2 cellular contexts compared by ENCODE assay signal in the genomic region with DNA sequence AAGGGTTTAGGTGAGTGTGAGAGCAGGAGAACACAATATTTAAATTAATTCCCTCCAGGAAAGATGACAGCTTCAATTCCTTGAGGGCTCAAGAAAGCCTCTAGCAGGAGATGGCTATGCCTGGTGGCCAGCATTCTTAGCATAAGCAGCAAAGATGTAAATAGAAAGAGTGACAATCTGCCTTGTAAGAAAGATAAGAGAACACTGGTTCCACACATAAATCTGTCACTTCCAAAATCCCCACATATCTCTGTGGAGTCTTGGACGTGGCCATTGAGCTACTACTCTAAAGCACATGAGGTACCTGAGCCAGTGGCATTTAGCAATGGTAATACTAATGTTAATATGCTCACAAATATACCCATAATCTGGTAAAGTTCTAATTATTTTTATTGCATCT.
A peak's percentile ranks its signal among the peaks of the same experiment; 100 is the strongest.
TF ChIP-seq lines count a peak whose summit lies in the region.

No MANE protein-coding gene starts in this region.

TF ChIP-seq in GM23338, 12 proteins besides CTCF, POLR2A, EP300 and RAD21 (continued from another document):
- TF ChIP-seq, protein P1, sequence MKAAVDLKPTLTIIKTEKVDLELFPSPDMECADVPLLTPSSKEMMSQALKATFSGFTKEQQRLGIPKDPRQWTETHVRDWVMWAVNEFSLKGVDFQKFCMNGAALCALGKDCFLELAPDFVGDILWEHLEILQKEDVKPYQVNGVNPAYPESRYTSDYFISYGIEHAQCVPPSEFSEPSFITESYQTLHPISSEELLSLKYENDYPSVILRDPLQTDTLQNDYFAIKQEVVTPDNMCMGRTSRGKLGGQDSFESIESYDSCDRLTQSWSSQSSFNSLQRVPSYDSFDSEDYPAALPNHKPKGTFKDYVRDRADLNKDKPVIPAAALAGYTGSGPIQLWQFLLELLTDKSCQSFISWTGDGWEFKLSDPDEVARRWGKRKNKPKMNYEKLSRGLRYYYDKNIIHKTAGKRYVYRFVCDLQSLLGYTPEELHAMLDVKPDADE (IDR thresholded peaks at IDR 0.05) = no peak

TF ChIP-seq in K562, 482 proteins besides CTCF, POLR2A, EP300 and RAD21 (continued from another document and continues in another):
- TF ChIP-seq, protein P2, sequence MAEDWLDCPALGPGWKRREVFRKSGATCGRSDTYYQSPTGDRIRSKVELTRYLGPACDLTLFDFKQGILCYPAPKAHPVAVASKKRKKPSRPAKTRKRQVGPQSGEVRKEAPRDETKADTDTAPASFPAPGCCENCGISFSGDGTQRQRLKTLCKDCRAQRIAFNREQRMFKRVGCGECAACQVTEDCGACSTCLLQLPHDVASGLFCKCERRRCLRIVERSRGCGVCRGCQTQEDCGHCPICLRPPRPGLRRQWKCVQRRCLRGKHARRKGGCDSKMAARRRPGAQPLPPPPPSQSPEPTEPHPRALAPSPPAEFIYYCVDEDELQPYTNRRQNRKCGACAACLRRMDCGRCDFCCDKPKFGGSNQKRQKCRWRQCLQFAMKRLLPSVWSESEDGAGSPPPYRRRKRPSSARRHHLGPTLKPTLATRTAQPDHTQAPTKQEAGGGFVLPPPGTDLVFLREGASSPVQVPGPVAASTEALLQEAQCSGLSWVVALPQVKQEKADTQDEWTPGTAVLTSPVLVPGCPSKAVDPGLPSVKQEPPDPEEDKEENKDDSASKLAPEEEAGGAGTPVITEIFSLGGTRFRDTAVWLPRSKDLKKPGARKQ (CRISPR knock-in tag; IDR thresholded peaks at IDR 0.05) = no peak
- no peak for TF ChIP-seq HDAC2 (IDR thresholded peaks at IDR 0.05)
- no peak for TF ChIP-seq ZNF24 (IDR thresholded peaks at IDR 0.05)
- no peak for TF ChIP-seq KDM5B (IDR thresholded peaks at IDR 0.05; ENCODE audit: insufficient replicate concordance, low read depth, low read length)
- no peak for TF ChIP-seq CBFB (CRISPR knock-in tag; IDR thresholded peaks at IDR 0.05)
- TF ChIP-seq TAF1 (IDR thresholded peaks at IDR 0.05; ENCODE audit: control insufficient read depth, extremely low read depth, insufficient read depth, low read length, severe bottlenecking) = no peak
- no peak for TF ChIP-seq BRF1 (IDR thresholded peaks at IDR 0.05; ENCODE audit: borderline replicate concordance, extremely low read depth, insufficient read length)
- TF ChIP-seq, protein P3, sequence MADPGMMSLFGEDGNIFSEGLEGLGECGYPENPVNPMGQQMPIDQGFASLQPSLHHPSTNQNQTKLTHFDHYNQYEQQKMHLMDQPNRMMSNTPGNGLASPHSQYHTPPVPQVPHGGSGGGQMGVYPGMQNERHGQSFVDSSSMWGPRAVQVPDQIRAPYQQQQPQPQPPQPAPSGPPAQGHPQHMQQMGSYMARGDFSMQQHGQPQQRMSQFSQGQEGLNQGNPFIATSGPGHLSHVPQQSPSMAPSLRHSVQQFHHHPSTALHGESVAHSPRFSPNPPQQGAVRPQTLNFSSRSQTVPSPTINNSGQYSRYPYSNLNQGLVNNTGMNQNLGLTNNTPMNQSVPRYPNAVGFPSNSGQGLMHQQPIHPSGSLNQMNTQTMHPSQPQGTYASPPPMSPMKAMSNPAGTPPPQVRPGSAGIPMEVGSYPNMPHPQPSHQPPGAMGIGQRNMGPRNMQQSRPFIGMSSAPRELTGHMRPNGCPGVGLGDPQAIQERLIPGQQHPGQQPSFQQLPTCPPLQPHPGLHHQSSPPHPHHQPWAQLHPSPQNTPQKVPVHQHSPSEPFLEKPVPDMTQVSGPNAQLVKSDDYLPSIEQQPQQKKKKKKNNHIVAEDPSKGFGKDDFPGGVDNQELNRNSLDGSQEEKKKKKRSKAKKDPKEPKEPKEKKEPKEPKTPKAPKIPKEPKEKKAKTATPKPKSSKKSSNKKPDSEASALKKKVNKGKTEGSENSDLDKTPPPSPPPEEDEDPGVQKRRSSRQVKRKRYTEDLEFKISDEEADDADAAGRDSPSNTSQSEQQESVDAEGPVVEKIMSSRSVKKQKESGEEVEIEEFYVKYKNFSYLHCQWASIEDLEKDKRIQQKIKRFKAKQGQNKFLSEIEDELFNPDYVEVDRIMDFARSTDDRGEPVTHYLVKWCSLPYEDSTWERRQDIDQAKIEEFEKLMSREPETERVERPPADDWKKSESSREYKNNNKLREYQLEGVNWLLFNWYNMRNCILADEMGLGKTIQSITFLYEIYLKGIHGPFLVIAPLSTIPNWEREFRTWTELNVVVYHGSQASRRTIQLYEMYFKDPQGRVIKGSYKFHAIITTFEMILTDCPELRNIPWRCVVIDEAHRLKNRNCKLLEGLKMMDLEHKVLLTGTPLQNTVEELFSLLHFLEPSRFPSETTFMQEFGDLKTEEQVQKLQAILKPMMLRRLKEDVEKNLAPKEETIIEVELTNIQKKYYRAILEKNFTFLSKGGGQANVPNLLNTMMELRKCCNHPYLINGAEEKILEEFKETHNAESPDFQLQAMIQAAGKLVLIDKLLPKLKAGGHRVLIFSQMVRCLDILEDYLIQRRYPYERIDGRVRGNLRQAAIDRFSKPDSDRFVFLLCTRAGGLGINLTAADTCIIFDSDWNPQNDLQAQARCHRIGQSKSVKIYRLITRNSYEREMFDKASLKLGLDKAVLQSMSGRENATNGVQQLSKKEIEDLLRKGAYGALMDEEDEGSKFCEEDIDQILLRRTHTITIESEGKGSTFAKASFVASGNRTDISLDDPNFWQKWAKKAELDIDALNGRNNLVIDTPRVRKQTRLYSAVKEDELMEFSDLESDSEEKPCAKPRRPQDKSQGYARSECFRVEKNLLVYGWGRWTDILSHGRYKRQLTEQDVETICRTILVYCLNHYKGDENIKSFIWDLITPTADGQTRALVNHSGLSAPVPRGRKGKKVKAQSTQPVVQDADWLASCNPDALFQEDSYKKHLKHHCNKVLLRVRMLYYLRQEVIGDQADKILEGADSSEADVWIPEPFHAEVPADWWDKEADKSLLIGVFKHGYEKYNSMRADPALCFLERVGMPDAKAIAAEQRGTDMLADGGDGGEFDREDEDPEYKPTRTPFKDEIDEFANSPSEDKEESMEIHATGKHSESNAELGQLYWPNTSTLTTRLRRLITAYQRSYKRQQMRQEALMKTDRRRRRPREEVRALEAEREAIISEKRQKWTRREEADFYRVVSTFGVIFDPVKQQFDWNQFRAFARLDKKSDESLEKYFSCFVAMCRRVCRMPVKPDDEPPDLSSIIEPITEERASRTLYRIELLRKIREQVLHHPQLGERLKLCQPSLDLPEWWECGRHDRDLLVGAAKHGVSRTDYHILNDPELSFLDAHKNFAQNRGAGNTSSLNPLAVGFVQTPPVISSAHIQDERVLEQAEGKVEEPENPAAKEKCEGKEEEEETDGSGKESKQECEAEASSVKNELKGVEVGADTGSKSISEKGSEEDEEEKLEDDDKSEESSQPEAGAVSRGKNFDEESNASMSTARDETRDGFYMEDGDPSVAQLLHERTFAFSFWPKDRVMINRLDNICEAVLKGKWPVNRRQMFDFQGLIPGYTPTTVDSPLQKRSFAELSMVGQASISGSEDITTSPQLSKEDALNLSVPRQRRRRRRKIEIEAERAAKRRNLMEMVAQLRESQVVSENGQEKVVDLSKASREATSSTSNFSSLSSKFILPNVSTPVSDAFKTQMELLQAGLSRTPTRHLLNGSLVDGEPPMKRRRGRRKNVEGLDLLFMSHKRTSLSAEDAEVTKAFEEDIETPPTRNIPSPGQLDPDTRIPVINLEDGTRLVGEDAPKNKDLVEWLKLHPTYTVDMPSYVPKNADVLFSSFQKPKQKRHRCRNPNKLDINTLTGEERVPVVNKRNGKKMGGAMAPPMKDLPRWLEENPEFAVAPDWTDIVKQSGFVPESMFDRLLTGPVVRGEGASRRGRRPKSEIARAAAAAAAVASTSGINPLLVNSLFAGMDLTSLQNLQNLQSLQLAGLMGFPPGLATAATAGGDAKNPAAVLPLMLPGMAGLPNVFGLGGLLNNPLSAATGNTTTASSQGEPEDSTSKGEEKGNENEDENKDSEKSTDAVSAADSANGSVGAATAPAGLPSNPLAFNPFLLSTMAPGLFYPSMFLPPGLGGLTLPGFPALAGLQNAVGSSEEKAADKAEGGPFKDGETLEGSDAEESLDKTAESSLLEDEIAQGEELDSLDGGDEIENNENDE (IDR thresholded peaks at IDR 0.05; ENCODE audit: low read depth, low read length) = no peak
- no peak for TF ChIP-seq DPF2 (IDR thresholded peaks at IDR 0.05)
- no peak for TF ChIP-seq ZNF274 (IDR thresholded peaks at IDR 0.05; ENCODE audit: borderline replicate concordance, low read depth, low read length)
- TF ChIP-seq TCF3 (CRISPR knock-in tag; IDR thresholded peaks at IDR 0.05) = 0 out of 2 replicates have a peak, but pooled peaks have one; percentile 10
- TF ChIP-seq KLF6 (CRISPR knock-in tag; IDR thresholded peaks at IDR 0.05; ENCODE audit: borderline replicate concordance) = no peak
- TF ChIP-seq ZNF766 (CRISPR knock-in tag; conservative IDR thresholded peaks at IDR 0.05) = no peak
- TF ChIP-seq, protein P4, sequence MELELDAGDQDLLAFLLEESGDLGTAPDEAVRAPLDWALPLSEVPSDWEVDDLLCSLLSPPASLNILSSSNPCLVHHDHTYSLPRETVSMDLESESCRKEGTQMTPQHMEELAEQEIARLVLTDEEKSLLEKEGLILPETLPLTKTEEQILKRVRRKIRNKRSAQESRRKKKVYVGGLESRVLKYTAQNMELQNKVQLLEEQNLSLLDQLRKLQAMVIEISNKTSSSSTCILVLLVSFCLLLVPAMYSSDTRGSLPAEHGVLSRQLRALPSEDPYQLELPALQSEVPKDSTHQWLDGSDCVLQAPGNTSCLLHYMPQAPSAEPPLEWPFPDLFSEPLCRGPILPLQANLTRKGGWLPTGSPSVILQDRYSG (tag; conservative IDR thresholded peaks at IDR 0.05; ENCODE audit: low read depth) = no peak
- TF ChIP-seq MECOM (CRISPR knock-in tag; IDR thresholded peaks at IDR 0.05) = no peak
- no peak for TF ChIP-seq HDGF (IDR thresholded peaks at IDR 0.05)
- TF ChIP-seq, protein P5, sequence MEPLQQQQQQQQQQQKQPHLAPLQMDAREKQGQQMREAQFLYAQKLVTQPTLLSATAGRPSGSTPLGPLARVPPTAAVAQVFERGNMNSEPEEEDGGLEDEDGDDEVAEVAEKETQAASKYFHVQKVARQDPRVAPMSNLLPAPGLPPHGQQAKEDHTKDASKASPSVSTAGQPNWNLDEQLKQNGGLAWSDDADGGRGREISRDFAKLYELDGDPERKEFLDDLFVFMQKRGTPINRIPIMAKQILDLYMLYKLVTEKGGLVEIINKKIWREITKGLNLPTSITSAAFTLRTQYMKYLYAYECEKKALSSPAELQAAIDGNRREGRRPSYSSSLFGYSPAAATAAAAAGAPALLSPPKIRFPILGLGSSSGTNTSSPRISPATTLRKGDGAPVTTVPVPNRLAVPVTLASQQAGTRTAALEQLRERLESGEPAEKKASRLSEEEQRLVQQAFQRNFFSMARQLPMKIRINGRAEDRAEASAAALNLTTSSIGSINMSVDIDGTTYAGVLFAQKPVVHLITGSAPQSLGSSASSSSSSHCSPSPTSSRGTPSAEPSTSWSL (CRISPR knock-in tag; IDR thresholded peaks at IDR 0.05; ENCODE audit: borderline replicate concordance) = no peak
- TF ChIP-seq IRF2 (CRISPR knock-in tag; IDR thresholded peaks at IDR 0.05) = no peak
- TF ChIP-seq XRCC3 (IDR thresholded peaks at IDR 0.05) = no peak
- no peak for TF ChIP-seq NFRKB (IDR thresholded peaks at IDR 0.05; ENCODE audit: low read depth)
- TF ChIP-seq, protein P6, sequence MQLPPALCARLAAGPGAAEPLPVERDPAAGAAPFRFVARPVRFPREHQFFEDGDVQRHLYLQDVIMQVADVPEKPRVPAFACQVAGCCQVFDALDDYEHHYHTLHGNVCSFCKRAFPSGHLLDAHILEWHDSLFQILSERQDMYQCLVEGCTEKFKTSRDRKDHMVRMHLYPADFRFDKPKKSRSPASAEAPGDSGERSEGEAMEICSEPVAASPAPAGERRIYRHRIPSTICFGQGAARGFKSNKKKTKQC (CRISPR knock-in tag; IDR thresholded peaks at IDR 0.05) = no peak
- TF ChIP-seq, protein P7, sequence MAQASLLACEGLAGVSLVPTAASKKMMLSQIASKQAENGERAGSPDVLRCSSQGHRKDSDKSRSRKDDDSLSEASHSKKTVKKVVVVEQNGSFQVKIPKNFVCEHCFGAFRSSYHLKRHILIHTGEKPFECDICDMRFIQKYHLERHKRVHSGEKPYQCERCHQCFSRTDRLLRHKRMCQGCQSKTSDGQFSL (CRISPR knock-in tag; IDR thresholded peaks at IDR 0.05) = no peak
- TF ChIP-seq, protein P7 (tag; IDR thresholded peaks at IDR 0.05) = no peak
- TF ChIP-seq KLF16 (IDR thresholded peaks at IDR 0.05) = no peak
- TF ChIP-seq JUND (IDR thresholded peaks at IDR 0.05; ENCODE audit: borderline replicate concordance, low read depth, low read length) = no peak
- no peak for TF ChIP-seq JUND (tag; IDR thresholded peaks at IDR 0.05; ENCODE audit: borderline replicate concordance, low read depth, low read length)
- no peak for TF ChIP-seq STAT5B (CRISPR knock-in tag; IDR thresholded peaks at IDR 0.05)
- TF ChIP-seq FIP1L1 (IDR thresholded peaks at IDR 0.05; ENCODE audit: low read depth, low read length, poor library complexity, severe bottlenecking) = no peak
- TF ChIP-seq POLR2H (tag; IDR thresholded peaks at IDR 0.05; ENCODE audit: low read depth) = no peak
- TF ChIP-seq NRF1 (conservative IDR thresholded peaks at IDR 0.05 in 1 of 2, IDR thresholded peaks at IDR 0.05 in 1 of 2) = no peak
- TF ChIP-seq BMI1 (IDR thresholded peaks at IDR 0.05; ENCODE audit: low read length) = no peak
- TF ChIP-seq, protein P8, sequence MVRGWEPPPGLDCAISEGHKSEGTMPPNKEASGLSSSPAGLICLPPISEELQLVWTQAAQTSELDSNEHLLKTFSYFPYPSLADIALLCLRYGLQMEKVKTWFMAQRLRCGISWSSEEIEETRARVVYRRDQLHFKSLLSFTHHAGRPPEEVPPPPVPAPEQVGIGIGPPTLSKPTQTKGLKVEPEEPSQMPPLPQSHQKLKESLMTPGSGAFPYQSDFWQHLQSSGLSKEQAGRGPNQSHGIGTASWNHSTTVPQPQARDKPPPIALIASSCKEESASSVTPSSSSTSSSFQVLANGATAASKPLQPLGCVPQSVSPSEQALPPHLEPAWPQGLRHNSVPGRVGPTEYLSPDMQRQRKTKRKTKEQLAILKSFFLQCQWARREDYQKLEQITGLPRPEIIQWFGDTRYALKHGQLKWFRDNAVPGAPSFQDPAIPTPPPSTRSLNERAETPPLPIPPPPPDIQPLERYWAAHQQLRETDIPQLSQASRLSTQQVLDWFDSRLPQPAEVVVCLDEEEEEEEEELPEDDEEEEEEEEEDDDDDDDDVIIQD (CRISPR knock-in tag; IDR thresholded peaks at IDR 0.05) = no peak
- TF ChIP-seq, protein P9, sequence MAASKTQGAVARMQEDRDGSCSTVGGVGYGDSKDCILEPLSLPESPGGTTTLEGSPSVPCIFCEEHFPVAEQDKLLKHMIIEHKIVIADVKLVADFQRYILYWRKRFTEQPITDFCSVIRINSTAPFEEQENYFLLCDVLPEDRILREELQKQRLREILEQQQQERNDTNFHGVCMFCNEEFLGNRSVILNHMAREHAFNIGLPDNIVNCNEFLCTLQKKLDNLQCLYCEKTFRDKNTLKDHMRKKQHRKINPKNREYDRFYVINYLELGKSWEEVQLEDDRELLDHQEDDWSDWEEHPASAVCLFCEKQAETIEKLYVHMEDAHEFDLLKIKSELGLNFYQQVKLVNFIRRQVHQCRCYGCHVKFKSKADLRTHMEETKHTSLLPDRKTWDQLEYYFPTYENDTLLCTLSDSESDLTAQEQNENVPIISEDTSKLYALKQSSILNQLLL (CRISPR knock-in tag; IDR thresholded peaks at IDR 0.05; ENCODE audit: borderline replicate concordance) = no peak
- TF ChIP-seq, protein P10, sequence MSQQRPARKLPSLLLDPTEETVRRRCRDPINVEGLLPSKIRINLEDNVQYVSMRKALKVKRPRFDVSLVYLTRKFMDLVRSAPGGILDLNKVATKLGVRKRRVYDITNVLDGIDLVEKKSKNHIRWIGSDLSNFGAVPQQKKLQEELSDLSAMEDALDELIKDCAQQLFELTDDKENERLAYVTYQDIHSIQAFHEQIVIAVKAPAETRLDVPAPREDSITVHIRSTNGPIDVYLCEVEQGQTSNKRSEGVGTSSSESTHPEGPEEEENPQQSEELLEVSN (IDR thresholded peaks at IDR 0.05; ENCODE audit: borderline replicate concordance in 1 of 2, extremely low read depth in 1 of 2, insufficient read depth in 1 of 2, insufficient read length in 1 of 2, low read depth in 1 of 2, low read length in 1 of 2, poor library complexity in 1 of 2, severe bottlenecking in 1 of 2) = no peak
